In genomic region chr2:23381498-23381897, GRCh38 we compare ENCODE assay signal across 11 cellular contexts. TPM values are rescaled to one million over a fixed set of nuclear protein-coding genes. Genes with fewer than 3 reads are reported as not detected.
DNase-seq lines count a peak whose midpoint lies in the region; ATAC-seq, FAIRE-seq and TF ChIP-seq lines count a peak whose summit lies in the region.
"Had no signal": no experiment of that assay in that cellular context is flagged by ENCODE, and none has a peak within 500 bp of the region (broad histone marks: within the 10 kb centered on the region; RNA-seq: fewer than 3 reads in every experiment).

No MANE protein-coding gene starts in this region.

- H3K4me3 ChIP-seq in OCI-LY3 (ENCODE audit: low read length) (no peak overlapping the region), endothelial cell of umbilical vein (replicated peaks in 1 of 3; ENCODE audit: insufficient read depth in 1 of 3, low read depth in 1 of 3, low read length in 3 of 3) (no peak overlapping the region)
- no peak overlapping the region for H3K4me3 ChIP-seq in effector memory CD4-positive, alpha-beta T cell (ENCODE audit: insufficient read depth, low read depth, low read length, poor library complexity, severe bottlenecking)
- H3K4me3 ChIP-seq: right atrium auricular region, tibial nerve had no signal

- peaks cover 2% of the 10 kb centered on the region for H3K36me3 Mint-ChIP-seq in activated naive CD4-positive, alpha-beta T cell treated with anti-CD3 and anti-CD28 coated beads, Interleukin-2, amount 50 U/mL, for 24 hours
- no peaks in the 10 kb centered on the region for H3K36me3 Mint-ChIP-seq in stimulated activated memory B cell treated with anti-CD40 and anti-IgM and Interleukin-4, amounts not matched to agents 10 μg/mL and 1 μg/mL and 100 μg/mL, for 72 hours

- FAIRE-seq in endothelial cell of umbilical vein (lab: Jason Lieb, UNC), result no peak

- dilution Hi-C loops in endothelial cell of umbilical vein (cut with MboI; ENCODE audit: extremely low pct_ligation_motif_present, low sequenced_read_pairs), result no loop called here

- H3K4me1 ChIP-seq in OCI-LY3 (ENCODE audit: low read length) (peaks cover 29% of the 10 kb centered on the region), endothelial cell of umbilical vein (ENCODE audit: control insufficient read depth, extremely low read depth, insufficient read depth, low read length) (peaks cover 22% of the 10 kb centered on the region)
- no peaks in the 10 kb centered on the region for H3K4me1 ChIP-seq in effector memory CD4-positive, alpha-beta T cell (ENCODE audit: control insufficient read depth, insufficient read depth, low read length, poor library complexity, severe bottlenecking)

- POLR2A ChIA-PET in endothelial cell of umbilical vein (lab: Charles Lee), result no interaction called here

- TF ChIP-seq POLR2A in endothelial cell of umbilical vein (IDR thresholded peaks at IDR 0.05; ENCODE audit: low read depth, low read length), result no peak

- CTCF ChIA-PET in endothelial cell of umbilical vein (lab: Charles Lee), result interaction anchor here (1.6 kb wide), 1 partner anchor 23 kb away, joined by 5 read pairs; no protein-coding TSS in a partner anchor

- H4K20me1 ChIP-seq in OCI-LY3 (ENCODE audit: insufficient read depth, low read length) (no peaks in the 10 kb centered on the region), endothelial cell of umbilical vein (replicated peaks; ENCODE audit: control insufficient read depth, extremely low read depth, insufficient read depth, low read length) (no peaks in the 10 kb centered on the region)

- H3K4me1 Mint-ChIP-seq in activated naive CD4-positive, alpha-beta T cell treated with anti-CD3 and anti-CD28 coated beads, Interleukin-2, amount 50 U/mL, for 24 hours, result peaks cover 29% of the 10 kb centered on the region
- H3K4me1 Mint-ChIP-seq in stimulated activated memory B cell treated with anti-CD40 and anti-IgM and Interleukin-4, amounts not matched to agents 10 μg/mL and 1 μg/mL and 100 μg/mL, for 72 hours, result peaks cover 30% of the 10 kb centered on the region

- no peak overlapping the region for H3K27ac ChIP-seq in OCI-LY3 (ENCODE audit: low read length)
- peak overlapping the region; percentile 86 for H3K27ac ChIP-seq in endothelial cell of umbilical vein (ENCODE audit: insufficient read depth, low read depth, low read length)
- no peak overlapping the region for H3K27ac ChIP-seq in effector memory CD4-positive, alpha-beta T cell (ENCODE audit: insufficient read depth, low read length, poor library complexity, severe bottlenecking)
- H3K27ac ChIP-seq: right atrium auricular region had no signal

- no peaks in the 10 kb centered on the region for H3K27me3 ChIP-seq in OCI-LY3 (ENCODE audit: low read depth, low read length)
- peaks cover 0 to 5% of the 10 kb centered on the region in 2 experiments for H3K27me3 ChIP-seq in endothelial cell of umbilical vein (ENCODE audit: control insufficient read depth in 2 of 2, insufficient read depth in 2 of 2, low read length in 2 of 2)
- peaks cover 6% of the 10 kb centered on the region for H3K27me3 ChIP-seq in effector memory CD4-positive, alpha-beta T cell (replicated peaks; ENCODE audit: control insufficient read depth, insufficient read depth, low read length, poor library complexity, severe bottlenecking)
- H3K27me3 ChIP-seq: right atrium auricular region had no signal

- intact Hi-C loops in endothelial cell of umbilical vein (cut with micrococcal nuclease), result loop anchor here (1.0 to 10.0 kb wide), 3 partner anchors 23 to 373 kb away; no protein-coding TSS in a partner anchor

- DNase-seq in activated naive CD4-positive, alpha-beta T cell treated with anti-CD3 and anti-CD28 coated beads, Interleukin-2, amount 50 U/mL, for 16 hours, result no peak
- DNase-seq in endothelial cell of umbilical vein (ENCODE audit: low read depth, low spot score) (no peak), NCI-H1105 (lab: John Stamatoyannopoulos, UW) (no peak)
- no peak for DNase-seq in effector memory CD4-positive, alpha-beta T cell
- DNase-seq: effector CD8-positive, alpha-beta T cell had no signal

- no peak overlapping the region for H3K4me3 Mint-ChIP-seq in activated naive CD4-positive, alpha-beta T cell treated with anti-CD3 and anti-CD28 coated beads, Interleukin-2, amount 50 U/mL, for 24 hours
- H3K4me3 Mint-ChIP-seq in stimulated activated memory B cell treated with anti-CD40 and anti-IgM and Interleukin-4, amounts not matched to agents 10 μg/mL and 1 μg/mL and 100 μg/mL, for 72 hours, result no peak overlapping the region

- peaks cover 6% of the 10 kb centered on the region for H3K27me3 Mint-ChIP-seq in activated naive CD4-positive, alpha-beta T cell treated with anti-CD3 and anti-CD28 coated beads, Interleukin-2, amount 50 U/mL, for 24 hours
- H3K27me3 Mint-ChIP-seq in stimulated activated memory B cell treated with anti-CD40 and anti-IgM and Interleukin-4, amounts not matched to agents 10 μg/mL and 1 μg/mL and 100 μg/mL, for 72 hours, result peaks cover 7% of the 10 kb centered on the region

- H3K4me2 ChIP-seq in OCI-LY3 (ENCODE audit: low read length) (peak overlapping the region; percentile 89), endothelial cell of umbilical vein (ENCODE audit: insufficient read depth, low read length) (no peak overlapping the region)

- H2AFZ ChIP-seq in OCI-LY3 (ENCODE audit: low read depth, low read length), result no peak overlapping the region
- no peak overlapping the region for H2AFZ ChIP-seq in endothelial cell of umbilical vein (ENCODE audit: low read depth, low read length)

- H3K27ac Mint-ChIP-seq in activated naive CD4-positive, alpha-beta T cell treated with anti-CD3 and anti-CD28 coated beads, Interleukin-2, amount 50 U/mL, for 24 hours, result peak overlapping the region; percentile 97
- H3K27ac Mint-ChIP-seq in stimulated activated memory B cell treated with anti-CD40 and anti-IgM and Interleukin-4, amounts not matched to agents 10 μg/mL and 1 μg/mL and 100 μg/mL, for 72 hours, result peak overlapping the region; percentile 83

- no peak for ATAC-seq in stimulated activated memory B cell treated with anti-CD40 and anti-IgM and Interleukin-4, amounts not matched to agents 10 μg/mL and 1 μg/mL and 100 μg/mL, for 72 hours
- no peak for ATAC-seq in GM18861 (IDR thresholded peaks at IDR 0.05; ENCODE audit: unreplicated experiment)

- H3K36me3 ChIP-seq in OCI-LY3 (replicated peaks; ENCODE audit: low read depth, low read length), result no peaks in the 10 kb centered on the region
- no peaks in the 10 kb centered on the region for H3K36me3 ChIP-seq in endothelial cell of umbilical vein (ENCODE audit: control insufficient read depth in 2 of 2, extremely low read depth in 1 of 2, insufficient read depth in 2 of 2, low read length in 2 of 2)
- H3K36me3 ChIP-seq in effector memory CD4-positive, alpha-beta T cell (ENCODE audit: control insufficient read depth, insufficient read depth, low read length), result no peaks in the 10 kb centered on the region
- H3K36me3 ChIP-seq: right atrium auricular region, tibial nerve had no signal

- H3K9ac ChIP-seq in OCI-LY3 (ENCODE audit: low read length) (no peak overlapping the region), endothelial cell of umbilical vein (replicated peaks; ENCODE audit: extremely low read depth, insufficient read depth, low read length) (no peak overlapping the region)

- H3K9me3 Mint-ChIP-seq in activated naive CD4-positive, alpha-beta T cell treated with anti-CD3 and anti-CD28 coated beads, Interleukin-2, amount 50 U/mL, for 24 hours, result no peaks in the 10 kb centered on the region
- no peaks in the 10 kb centered on the region for H3K9me3 Mint-ChIP-seq in stimulated activated memory B cell treated with anti-CD40 and anti-IgM and Interleukin-4, amounts not matched to agents 10 μg/mL and 1 μg/mL and 100 μg/mL, for 72 hours

- H3K79me2 ChIP-seq in OCI-LY3 (ENCODE audit: low read length), result no peaks in the 10 kb centered on the region
- peaks cover 3% of the 10 kb centered on the region for H3K79me2 ChIP-seq in endothelial cell of umbilical vein (ENCODE audit: control insufficient read depth, insufficient read depth, low read length)

- no peaks in the 10 kb centered on the region for H3K9me1 ChIP-seq in endothelial cell of umbilical vein (replicated peaks; ENCODE audit: control insufficient read depth, extremely low read depth, insufficient read depth, low read length)

- no peaks in the 10 kb centered on the region for H3K9me3 ChIP-seq in OCI-LY3 (ENCODE audit: insufficient read depth, low read length)
- no peaks in the 10 kb centered on the region for H3K9me3 ChIP-seq in endothelial cell of umbilical vein (replicated peaks; ENCODE audit: control insufficient read depth, insufficient read depth, low read length)
- no peaks in the 10 kb centered on the region for H3K9me3 ChIP-seq in effector memory CD4-positive, alpha-beta T cell (ENCODE audit: control insufficient read depth, low read length)
- H3K9me3 ChIP-seq: right atrium auricular region, tibial nerve had no signal

- TF ChIP-seq CTCF in OCI-LY3 (IDR thresholded peaks at IDR 0.05; ENCODE audit: low read depth, low read length), result no peak
- TF ChIP-seq CTCF in endothelial cell of umbilical vein (IDR thresholded peaks at IDR 0.05; ENCODE audit: extremely low read depth in 1 of 2, insufficient read depth in 1 of 2, low read depth in 1 of 2, low read length in 2 of 2), result no peak

- BruUV-seq in endothelial cell of umbilical vein (replicated peaks; lab: Mats Ljungman, UMichigan), result no TSS peak

TF ChIP-seq in endothelial cell of umbilical vein, 7 proteins besides CTCF, POLR2A, EP300 and RAD21 (continues in another document):
- TF ChIP-seq JUN (IDR thresholded peaks at IDR 0.05; ENCODE audit: borderline replicate concordance, insufficient read depth, insufficient read length, low read depth) (no peak), GATA2 (IDR thresholded peaks at IDR 0.05; ENCODE audit: insufficient read depth, insufficient read length, low read depth, low read length) (no peak), MYC (IDR thresholded peaks at IDR 0.05; ENCODE audit: low read depth, low read length) (no peak), MAX (IDR thresholded peaks at IDR 0.05; ENCODE audit: insufficient read depth, insufficient read length) (no peak), EZH2 (IDR thresholded peaks at IDR 0.05; ENCODE audit: borderline replicate concordance, low read depth, low read length, severe bottlenecking) (no peak), POLR2AphosphoS5 (IDR thresholded peaks at IDR 0.05; ENCODE audit: insufficient read depth, low read depth, low read length) (no peak)

RNA-seq across cellular contexts. Expression of gene KLHL29, which starts 3.5 kb away (rescaled TPM):
- total RNA-seq in endothelial cell of umbilical vein, result 10.6 and 12.7 TPM in 2 replicates
- polyA plus RNA-seq in endothelial cell of umbilical vein, result 4.6 and 5.6 TPM in 2 replicates
- polyA plus RNA-seq in endothelial cell of umbilical vein (2011; cell fraction: cytosol; rRNA removed), result 3.3 and 4.1 TPM in 2 replicates
- polyA plus RNA-seq in endothelial cell of umbilical vein (2011; cell fraction: nucleus; rRNA removed), result 29.9 and 32.3 TPM in 2 replicates
- polyA plus RNA-seq in endothelial cell of umbilical vein (2012), result 9.3 and 12.0 TPM in 2 replicates
- polyA minus RNA-seq in endothelial cell of umbilical vein, result 5.2 and 6.2 TPM in 2 replicates
- polyA minus RNA-seq in endothelial cell of umbilical vein (2011; cell fraction: cytosol; rRNA and poly(A)+ RNA removed), result 2.5 TPM
- polyA minus RNA-seq in endothelial cell of umbilical vein (2011; cell fraction: nucleus; rRNA and poly(A)+ RNA removed), result 11.8 and 15.2 TPM in 2 replicates
